In genomic region chr6:43386492-43386891, GRCh38 we compare ENCODE assay signal across 9 cellular contexts. TPM values are rescaled to one million over a fixed set of nuclear protein-coding genes. Genes with fewer than 3 reads are reported as not detected.
DNase-seq lines count a peak whose midpoint lies in the region; ATAC-seq and TF ChIP-seq lines count a peak whose summit lies in the region.
"Had no signal": no experiment of that assay in that cellular context is flagged by ENCODE, and none has a peak within 500 bp of the region (broad histone marks: within the 10 kb centered on the region; RNA-seq: fewer than 3 reads in every experiment).

No MANE protein-coding gene starts in this region.

- peak; percentile 73 for TF ChIP-seq CTCF in left ventricle myocardium inferior (IDR thresholded peaks at IDR 0.05; ENCODE audit: borderline replicate concordance)
- peak; percentile 44 for TF ChIP-seq CTCF in OCI-LY3 (IDR thresholded peaks at IDR 0.05; ENCODE audit: low read depth, low read length)

- H3K27ac Mint-ChIP-seq in immature natural killer cell: peak overlapping the region in 4 of 6 donors; percentile 37 to 94 (median 70)

- H3K79me2 ChIP-seq in OCI-LY3 (ENCODE audit: low read length): no peaks in the 10 kb centered on the region

- peaks cover 0 to 16% (median 3%) of the 10 kb centered on the region in 3 donors for H3K36me3 Mint-ChIP-seq in immature natural killer cell

- H3K27me3 ChIP-seq in left ventricle myocardium inferior (ENCODE audit: low read depth) (peaks cover 26% of the 10 kb centered on the region), OCI-LY3 (ENCODE audit: low read depth, low read length) (peaks cover 10% of the 10 kb centered on the region; the same call in 1 of the 2 replicates)

- peak overlapping the region; percentile 21; the same call in 1 of the 2 replicates for H3K4me2 ChIP-seq in OCI-LY3 (ENCODE audit: low read length)

- peaks cover 23 to 29% (median 23%) of the 10 kb centered on the region in 3 donors for H3K27me3 Mint-ChIP-seq in immature natural killer cell (ENCODE audit: low read depth in 3 of 3)

- peaks cover 67 to 84% of the 10 kb centered on the region in 2 donors for H3K4me1 Mint-ChIP-seq in immature natural killer cell

- peak overlapping the region in 4 of 5 donors; percentile 7 to 70 (median 22) for H3K4me3 Mint-ChIP-seq in immature natural killer cell

- intact Hi-C loops in left ventricle myocardium inferior (cut with micrococcal nuclease) (loop anchor here (10.0 kb wide), 1 partner anchor 108 kb away; no protein-coding TSS in a partner anchor), Right ventricle myocardium superior (cut with DNase I) (loop anchor here (5.0 kb wide), 1 partner anchor 121 kb away; no protein-coding TSS in a partner anchor)

- H4K20me1 ChIP-seq in OCI-LY3 (ENCODE audit: insufficient read depth, low read length): no peaks in the 10 kb centered on the region

- H3K4me1 ChIP-seq in left ventricle myocardium inferior (no peaks in the 10 kb centered on the region), OCI-LY3 (ENCODE audit: low read length) (peaks cover 61% of the 10 kb centered on the region)

- H3K9me3 Mint-ChIP-seq in immature natural killer cell: no peaks in the 10 kb centered on the region

- H3K4me3 ChIP-seq in left ventricle myocardium inferior: no peak overlapping the region
- no peak overlapping the region for H3K4me3 ChIP-seq in OCI-LY3 (ENCODE audit: low read length)

- H2AFZ ChIP-seq in OCI-LY3 (ENCODE audit: low read depth, low read length): peak overlapping the region; percentile 29; the same call in 1 of the 2 replicates

- ATAC-seq in Right ventricle myocardium superior (ENCODE audit: poor library complexity) (no peak), GM19328 (IDR thresholded peaks at IDR 0.05; ENCODE audit: unreplicated experiment) (no peak)

- no peak for DNase-seq in left ventricle myocardium inferior
- no peak for DNase-seq in Right ventricle myocardium superior
- DNase-seq in immature natural killer cell: peak; percentile 43 to 47 (median 47)
- DNase-seq in SKM-1 (lab: John Stamatoyannopoulos, UW; ENCODE audit: unreplicated experiment): no peak
- DNase-seq in amygdala (lab: John Stamatoyannopoulos, UW): no peak
- DNase-seq in activated CD4-positive, CD25-positive, alpha-beta regulatory T cell treated with anti-CD3 and anti-CD28 coated beads, Interleukin-2, amount 50 U/mL, for 72 hours: no peak
- DNase-seq: EL had no signal

- H3K9me3 ChIP-seq in left ventricle myocardium inferior (replicated peaks) (no peaks in the 10 kb centered on the region), OCI-LY3 (ENCODE audit: insufficient read depth, low read length) (no peaks in the 10 kb centered on the region)

- no peak overlapping the region for H3K9ac ChIP-seq in OCI-LY3 (ENCODE audit: low read length)

- H3K36me3 ChIP-seq in left ventricle myocardium inferior (no peaks in the 10 kb centered on the region), OCI-LY3 (replicated peaks; ENCODE audit: low read depth, low read length) (no peaks in the 10 kb centered on the region)

- H3K27ac ChIP-seq in left ventricle myocardium inferior (replicated peaks) (no peak overlapping the region), OCI-LY3 (ENCODE audit: low read length) (peak overlapping the region; percentile 91; the same call in 1 of the 2 replicates)

RNA-seq across cellular contexts. Expression of gene ZNF318, which starts 17.0 kb away (rescaled TPM):
- 12.5 TPM for total RNA-seq in left ventricle myocardium inferior
- total RNA-seq in Right ventricle myocardium superior: 10.2 TPM
- polyA plus RNA-seq in immature natural killer cell: 1 to 10 TPM in 2 of 3 donors, under 1 TPM in 1; 0.94 to 9.6 (median 5.7) TPM

RNA-seq across cellular contexts. Expression of gene ABCC10, which starts 40.8 kb away (rescaled TPM):
- 11.7 TPM for total RNA-seq in left ventricle myocardium inferior
- total RNA-seq in Right ventricle myocardium superior: 9.8 TPM
- 10 to 100 TPM in 2 of 3 donors, 1 to 10 TPM in 1; 8.1 to 23.6 (median 11.5) TPM for polyA plus RNA-seq in immature natural killer cell

Comparison
In these comparisons a context has a peak if more than half of its experiments do, and no peak if none do; other contexts are left out.
1. DNase-seq: peak in immature natural killer cell (3 of 3); none in left ventricle myocardium inferior (single experiment), Right ventricle myocardium superior (single experiment), SKM-1 (single experiment), amygdala (0 of 56) and activated CD4-positive, CD25-positive, alpha-beta regulatory T cell treated with anti-CD3 and anti-CD28 coated beads, Interleukin-2, amount 50 U/mL, for 72 hours (single experiment).